In genomic region chr11:123473941-123474668, GRCh38 we compare ENCODE assay signal across 14 cellular contexts. TPM values are rescaled to one million over a fixed set of nuclear protein-coding genes. Genes with fewer than 3 reads are reported as not detected.
DNase-seq lines count a peak whose midpoint lies in the region; ATAC-seq and TF ChIP-seq lines count a peak whose summit lies in the region.
"Had no signal": no experiment of that assay in that cellular context is flagged by ENCODE, and none has a peak within 500 bp of the region (broad histone marks: within the 10 kb centered on the region; RNA-seq: fewer than 3 reads in every experiment).

No MANE protein-coding gene starts in this region.

- no peaks in the 10 kb centered on the region for H4K20me1 ChIP-seq in osteoblast (ENCODE audit: insufficient read depth, low read length)

- H3K27ac ChIP-seq in osteoblast (ENCODE audit: low read depth, low read length): peak overlapping the region; percentile 96
- H3K27ac ChIP-seq: SJSA1 had no signal

- H3K4me1 ChIP-seq in osteoblast (ENCODE audit: insufficient read depth, low read length) (peaks cover 35% of the 10 kb centered on the region), BE2C (peaks cover 21% of the 10 kb centered on the region)

- H3K36me3 ChIP-seq in osteoblast (ENCODE audit: insufficient read depth, low read length): no peaks in the 10 kb centered on the region
- no peaks in the 10 kb centered on the region for H3K36me3 ChIP-seq in BE2C
- H3K36me3 ChIP-seq: SJSA1 had no signal

- H2AFZ ChIP-seq in osteoblast (ENCODE audit: low read length): no peak overlapping the region

- peak overlapping the region; percentile 42 for H3K4me2 ChIP-seq in osteoblast (ENCODE audit: insufficient read depth, low read length)

- H3K4me3 ChIP-seq in cardiac fibroblast (replicated peaks in 1 of 2; ENCODE audit: low read depth in 2 of 2, low read length in 2 of 2) (no peak overlapping the region), osteoblast (ENCODE audit: insufficient read depth, low read length) (no peak overlapping the region), BE2C (ENCODE audit: low read depth, low read length) (no peak overlapping the region)
- H3K4me3 ChIP-seq: SJSA1 had no signal

- H3K9me3 ChIP-seq in osteoblast (ENCODE audit: low read depth, low read length): no peaks in the 10 kb centered on the region
- H3K9me3 ChIP-seq in BE2C: no peaks in the 10 kb centered on the region
- H3K9me3 ChIP-seq: SJSA1 had no signal

- in situ Hi-C loops in KBM-7 (cut with MboI; ENCODE audit: low pct_unique_long_range_greater_than_20kb, low sequenced_read_pairs): no loop called here

- peaks cover 61% of the 10 kb centered on the region for H3K79me2 ChIP-seq in osteoblast (ENCODE audit: insufficient read depth, low read length)

- peak; percentile 55 for DNase-seq in Daoy (ENCODE audit: low read depth)
- peak; percentile 2 for DNase-seq in NCI-H82 treated with DMSO at 0.1 percent for 48 hours (lab: John Stamatoyannopoulos, UW; ENCODE audit: unreplicated experiment)
- DNase-seq in cardiac fibroblast (ENCODE audit: low read depth in 2 of 2): peak; percentile 93 to 96
- peak; percentile 90 for DNase-seq in osteoblast (ENCODE audit: insufficient read length, low spot score, missing footprints)
- DNase-seq in KBM-7: no peak
- no peak for DNase-seq in SHP77 treated with DMSO at 0.1 percent for 48 hours (lab: John Stamatoyannopoulos, UW)
- no peak for DNase-seq in BE2C
- DNase-seq: activated CD4-positive, alpha-beta T cell treated with anti-CD3 and anti-CD28 coated beads, Interleukin-2, amount 50 U/mL, for 48 hours; activated naive CD8-positive, alpha-beta T cell treated with anti-CD3 and anti-CD28 coated beads, Interleukin-2, amount 10 ng/mL, durations not matched to agents 7 days and 5 days; GOT3; mesendoderm; NCI-H187 had no signal

- TF ChIP-seq CTCF in cardiac fibroblast (IDR thresholded peaks at IDR 0.05; ENCODE audit: low read depth, low read length): no peak
- no peak for TF ChIP-seq CTCF in osteoblast (IDR thresholded peaks at IDR 0.05; ENCODE audit: extremely low read depth, low read depth, low read length)
- TF ChIP-seq CTCF in BE2C (IDR thresholded peaks at IDR 0.05; ENCODE audit: low read depth, low read length): no peak

- H3K27me3 ChIP-seq in osteoblast (ENCODE audit: insufficient read depth, low read length): no peaks in the 10 kb centered on the region
- H3K27me3 ChIP-seq in BE2C: no peaks in the 10 kb centered on the region
- H3K27me3 ChIP-seq: SJSA1 had no signal

- no peak for ATAC-seq in HG03460 (IDR thresholded peaks at IDR 0.05; ENCODE audit: unreplicated experiment)

RNA-seq across cellular contexts. Expression of gene GRAMD1B, which starts 44.0 kb away (rescaled TPM):
- 2.3 and 4.1 TPM in 2 replicates for total RNA-seq in Daoy (2014; rRNA removed; shearing (Covaris generic))
- 15.2 and 16.8 TPM in 2 replicates for total RNA-seq in osteoblast
- polyA plus RNA-seq in BE2C (2012; ENCODE audit: insufficient read depth, insufficient read length, low read depth): 19.7 TPM

Comparison
In these comparisons a context has a peak if more than half of its experiments do, and no peak if none do; other contexts are left out.
1. DNase-seq: peak in Daoy (single experiment), NCI-H82 treated with DMSO at 0.1 percent for 48 hours (single experiment), cardiac fibroblast (2 of 2) and osteoblast (single experiment); none in KBM-7 (single experiment), SHP77 treated with DMSO at 0.1 percent for 48 hours (single experiment) and BE2C (single experiment).